ENCODE assay signal across 23 cellular contexts in the genomic region with DNA sequence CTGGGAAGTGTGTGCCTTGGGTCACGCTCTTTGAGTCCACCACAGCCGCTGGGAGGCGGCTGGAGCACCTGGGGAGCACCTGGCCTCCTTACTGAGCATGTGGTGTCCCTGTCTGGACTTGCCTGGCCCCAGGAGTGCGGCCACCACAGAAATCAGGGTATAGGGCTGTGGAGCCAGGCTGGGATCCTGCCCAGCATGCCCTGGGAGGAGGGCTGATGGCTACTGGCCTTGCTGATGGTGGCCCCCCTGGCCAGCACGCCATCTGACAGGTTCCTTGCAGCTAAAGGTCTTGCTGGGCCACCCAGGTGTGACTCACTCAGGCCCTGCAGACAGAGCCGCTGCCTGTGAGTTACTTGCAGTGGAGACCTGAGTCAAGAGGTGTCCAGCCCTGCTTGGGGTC. TPM values are rescaled to one million over a fixed set of nuclear protein-coding genes. Genes with fewer than 3 reads are reported as not detected.
A peak's percentile ranks its signal among the peaks of the same experiment; 100 is the strongest.
DNase-seq lines count a peak whose midpoint lies in the region; ATAC-seq and TF ChIP-seq lines count a peak whose summit lies in the region.
"Had no signal": no experiment of that assay in that cellular context is flagged by ENCODE, and none has a peak within 500 bp of the region (broad histone marks: within the 10 kb centered on the region; RNA-seq: fewer than 3 reads in every experiment).

No MANE protein-coding gene starts in this region.

- no peaks in the 10 kb centered on the region for H3K27me3 Mint-ChIP-seq in brain
- H3K27me3 Mint-ChIP-seq: CD4-positive, CD25-positive, alpha-beta regulatory T cell; stimulated activated memory B cell treated with anti-CD40 and anti-IgM and Interleukin-4, amounts not matched to agents 10 μg/mL and 1 μg/mL and 100 μg/mL, for 72 hours had no signal

- peaks cover 30% of the 10 kb centered on the region for H3K4me1 Mint-ChIP-seq in brain

- WGBS in heart left ventricle, 4 donors: 75 to 99% (median 96%) methylated on average over 4 to 6 of the region's 6 CpGs

- H3K4me3 ChIP-seq in heart left ventricle: no peak overlapping the region
- no peak overlapping the region for H3K4me3 ChIP-seq in osteoblast (ENCODE audit: insufficient read depth, low read length)
- H3K4me3 ChIP-seq: GM23248, ovary, sigmoid colon, SJCRH30, thoracic aorta had no signal

- DNase-seq in Right ventricle myocardium inferior (ENCODE audit: missing footprints) (peak; percentile 25), heart left ventricle (no peak), HuH-7.5 (ENCODE audit: low spot score) (peak; percentile 6), osteoblast (ENCODE audit: insufficient read length, low spot score, missing footprints) (peak; percentile 76), NCI-H2081 treated with DMSO at 0.1 percent for 48 hours (lab: John Stamatoyannopoulos, UW) (no peak), C1 segment of cervical spinal cord (lab: John Stamatoyannopoulos, UW) (no peak)
- DNase-seq: activated CD4-positive, alpha-beta T cell treated with anti-CD3 and anti-CD28 coated beads, Interleukin-2, amount 50 U/mL, for 4 hours; activated naive CD4-positive, alpha-beta T cell; anterior cingulate cortex; CD4-positive, CD25-positive, alpha-beta regulatory T cell; effector memory CD4-positive, alpha-beta T cell; GM23248; immature natural killer cell; NCI-H1694 treated with DMSO at 0.1 percent for 48 hours; sigmoid colon; SJCRH30; WERI-Rb-1 had no signal

- intact Hi-C loops in Right ventricle myocardium inferior (cut with DNase I): no loop called here
- intact Hi-C loops in heart left ventricle (cut with DNase I): no loop called here

- H3K27ac ChIP-seq in heart left ventricle: peak overlapping the region in 5 of 12 donors; percentile 72 to 80 (median 79)
- H3K27ac ChIP-seq in osteoblast (ENCODE audit: low read depth, low read length): no peak overlapping the region
- H3K27ac ChIP-seq: GM23248, ovary, SJCRH30, thoracic aorta, WERI-Rb-1 had no signal

- H3K4me1 ChIP-seq in heart left ventricle: peaks cover 23 to 93% (median 70%) of the 10 kb centered on the region in 12 donors
- peaks cover 8% of the 10 kb centered on the region for H3K4me1 ChIP-seq in osteoblast (ENCODE audit: insufficient read depth, low read length)
- H3K4me1 ChIP-seq: SJCRH30 had no signal

- peaks cover 21% of the 10 kb centered on the region for H3K36me3 Mint-ChIP-seq in brain

- H3K4me2 ChIP-seq in osteoblast (ENCODE audit: insufficient read depth, low read length): no peak overlapping the region

- peak overlapping the region in 1 of 5 experiments; percentile 12 for H3K4me3 Mint-ChIP-seq in brain
- H3K4me3 Mint-ChIP-seq: immature natural killer cell; stimulated activated memory B cell treated with anti-CD40 and anti-IgM and Interleukin-4, amounts not matched to agents 10 μg/mL and 1 μg/mL and 100 μg/mL, for 72 hours; T-helper 1 cell treated with Interleukin-12 subunit alpha and Interleukin-12 subunit beta and Interleukin-4 antibody, amounts not matched to agents 30 μg/mL and 1 μg/mL, for 36 hours had no signal

- H2AFZ ChIP-seq in osteoblast (ENCODE audit: low read length): no peak overlapping the region
- H2AFZ ChIP-seq: GM23248 had no signal

- peaks cover 56% of the 10 kb centered on the region for H4K20me1 ChIP-seq in osteoblast (ENCODE audit: insufficient read depth, low read length)

- H3K27me3 ChIP-seq in heart left ventricle: no peaks in the 10 kb centered on the region
- H3K27me3 ChIP-seq in osteoblast (ENCODE audit: insufficient read depth, low read length): no peaks in the 10 kb centered on the region
- H3K27me3 ChIP-seq: ovary, sigmoid colon, SJCRH30 had no signal

- H3K9me3 Mint-ChIP-seq in brain: no peaks in the 10 kb centered on the region
- H3K9me3 Mint-ChIP-seq: CD4-positive, CD25-positive, alpha-beta regulatory T cell; immature natural killer cell; stimulated activated memory B cell treated with anti-CD40 and anti-IgM and Interleukin-4, amounts not matched to agents 10 μg/mL and 1 μg/mL and 100 μg/mL, for 72 hours; T-helper 1 cell treated with Interleukin-12 subunit alpha and Interleukin-12 subunit beta and Interleukin-4 antibody, amounts not matched to agents 30 μg/mL and 1 μg/mL, for 36 hours had no signal

- H3K9me3 ChIP-seq in heart left ventricle (no peaks in the 10 kb centered on the region), osteoblast (ENCODE audit: low read depth, low read length) (no peaks in the 10 kb centered on the region)
- H3K9me3 ChIP-seq: ovary, sigmoid colon, SJCRH30, thoracic aorta had no signal

- peaks cover 0 to 29% (median 3%) of the 10 kb centered on the region in 9 donors for H3K36me3 ChIP-seq in heart left ventricle
- H3K36me3 ChIP-seq in osteoblast (ENCODE audit: insufficient read depth, low read length): peaks cover 7% of the 10 kb centered on the region
- H3K36me3 ChIP-seq: ovary, SJCRH30 had no signal

- H3K27ac Mint-ChIP-seq in brain: peak overlapping the region in 3 of 5 experiments; percentile 13 to 75 (median 41)
- H3K27ac Mint-ChIP-seq: CD4-positive, CD25-positive, alpha-beta regulatory T cell; immature natural killer cell; stimulated activated memory B cell treated with anti-CD40 and anti-IgM and Interleukin-4, amounts not matched to agents 10 μg/mL and 1 μg/mL and 100 μg/mL, for 72 hours; T-helper 1 cell treated with Interleukin-12 subunit alpha and Interleukin-12 subunit beta and Interleukin-4 antibody, amounts not matched to agents 30 μg/mL and 1 μg/mL, for 36 hours had no signal

- H3K79me2 ChIP-seq in osteoblast (ENCODE audit: insufficient read depth, low read length): peaks cover 51% of the 10 kb centered on the region

- no peak for TF ChIP-seq CTCF in heart left ventricle (IDR thresholded peaks at IDR 0.05)
- no peak for TF ChIP-seq CTCF in brain (conservative IDR thresholded peaks at IDR 0.05)
- no peak for TF ChIP-seq CTCF in osteoblast (IDR thresholded peaks at IDR 0.05; ENCODE audit: extremely low read depth, low read depth, low read length)

- ATAC-seq in Right ventricle myocardium inferior: no peak
- ATAC-seq in heart left ventricle: no peak
- ATAC-seq in GM19324 (IDR thresholded peaks at IDR 0.05; ENCODE audit: low FRiP score, unreplicated experiment): no peak
- ATAC-seq: stimulated activated memory B cell treated with anti-CD40 and anti-IgM and Interleukin-4, amounts not matched to agents 10 μg/mL and 1 μg/mL and 100 μg/mL, for 72 hours had no signal

- no peak for TF ChIP-seq POLR2A in heart left ventricle (IDR thresholded peaks at IDR 0.05)

RNA-seq across cellular contexts. Expression of a gene that starts 6.0 kb away (rescaled TPM):
- total RNA-seq in Right ventricle myocardium inferior: 49.3 TPM
- 10 to 100 TPM; 21.9 to 56.0 (median 42.4) TPM for total RNA-seq in heart left ventricle
- polyA plus RNA-seq in heart left ventricle: 10 to 100 TPM; 23.0 to 24.7 TPM
- polyA plus RNA-seq in brain (ENCODE audit: insufficient read depth, low read depth, low replicate concordance): 32.7 TPM
- 13.3 and 14.1 TPM in 2 replicates for total RNA-seq in osteoblast

RNA-seq across cellular contexts. Expression of a gene that starts 28.7 kb away (rescaled TPM):
- total RNA-seq in Right ventricle myocardium inferior (9.4 TPM), heart left ventricle (10 to 100 TPM in 2 of 9 donors, 1 to 10 TPM in 7; 6.1 to 10.7 (median 8.1) TPM), osteoblast (6.5 and 7.6 TPM in 2 replicates)
- polyA plus RNA-seq in heart left ventricle (10 to 100 TPM in 1 of 2 donors, 1 to 10 TPM in 1; 8.8 to 13.5 TPM), brain (ENCODE audit: insufficient read depth, low read depth, low replicate concordance) (4.4 TPM)

RNA-seq across cellular contexts. Expression of a gene that starts 49.3 kb away (rescaled TPM):
- 13.9 TPM for total RNA-seq in Right ventricle myocardium inferior
- 10 to 100 TPM; 10.3 to 27.8 (median 18.3) TPM for total RNA-seq in heart left ventricle
- polyA plus RNA-seq in heart left ventricle: 10 to 100 TPM in 1 of 2 donors, 1 to 10 TPM in 1; 9.8 to 10.5 TPM
- 25.1 TPM for polyA plus RNA-seq in brain (ENCODE audit: insufficient read depth, low read depth, low replicate concordance)
- 14.4 and 14.5 TPM in 2 replicates for total RNA-seq in osteoblast

Comparison
In these comparisons a context has a peak if more than half of its experiments do, and no peak if none do; other contexts are left out.
1. DNase-seq: peak in Right ventricle myocardium inferior (single experiment), HuH-7.5 (single experiment) and osteoblast (single experiment); none in heart left ventricle (0 of 5), NCI-H2081 treated with DMSO at 0.1 percent for 48 hours (single experiment) and C1 segment of cervical spinal cord (0 of 14).